ENCODE assay signal across 12 cellular contexts in the genomic region with DNA sequence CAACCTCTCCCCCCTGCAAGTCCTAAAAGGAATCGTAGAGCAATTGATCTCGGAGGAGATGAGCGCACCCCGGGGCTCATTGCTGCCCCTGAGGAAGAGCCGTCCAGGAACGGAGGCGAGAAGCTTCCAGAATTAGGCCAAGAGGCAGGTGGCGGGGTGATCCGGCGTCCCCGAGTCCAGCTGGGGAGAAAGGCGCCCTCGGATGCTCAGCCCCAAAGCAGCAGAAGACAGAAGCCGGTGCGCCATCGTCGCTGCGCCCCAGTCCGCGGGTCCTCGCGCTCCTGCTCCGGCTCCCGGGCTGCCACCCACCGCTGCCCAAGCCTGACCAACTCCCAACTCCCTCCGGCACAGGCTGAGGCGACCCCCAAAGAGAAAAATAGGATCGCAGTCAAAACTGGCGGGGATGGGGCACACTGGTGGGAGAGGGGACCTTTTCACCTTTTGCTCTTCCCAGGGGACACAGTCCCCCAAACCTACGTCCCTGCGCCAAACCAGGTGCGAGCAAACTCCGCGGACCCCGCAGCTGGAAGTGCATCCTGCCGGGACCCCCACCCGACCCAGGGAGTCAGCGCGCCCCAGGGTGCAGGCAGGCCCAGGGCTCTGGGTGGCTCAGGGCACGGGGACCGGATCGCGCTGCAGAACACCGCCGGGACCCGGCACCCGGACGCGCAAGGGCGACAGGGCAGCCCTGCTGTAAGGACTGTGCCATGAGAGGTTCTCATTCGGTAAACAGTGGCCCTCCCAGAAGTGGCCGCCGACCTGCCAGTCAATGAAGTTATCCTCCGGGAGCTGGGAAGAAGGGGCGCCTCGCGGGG. TPM values are rescaled to one million over a fixed set of nuclear protein-coding genes. Genes with fewer than 3 reads are reported as not detected.
A peak's percentile ranks its signal among the peaks of the same experiment; 100 is the strongest.
DNase-seq lines count a peak whose midpoint lies in the region; ATAC-seq, FAIRE-seq and TF ChIP-seq lines count a peak whose summit lies in the region.
"Had no signal": no experiment of that assay in that cellular context is flagged by ENCODE, and none has a peak within 500 bp of the region (broad histone marks: within the 10 kb centered on the region; RNA-seq: fewer than 3 reads in every experiment).

No MANE protein-coding gene starts in this region.

- no peak overlapping the region for H2BK120ac ChIP-seq in H1 (replicated peaks; ENCODE audit: low read depth, low read length)

- ATAC-seq in sciatic nerve = no peak
- no peak for ATAC-seq in GM19324 (IDR thresholded peaks at IDR 0.05; ENCODE audit: low FRiP score, unreplicated experiment)
- ATAC-seq in HG02870 (IDR thresholded peaks at IDR 0.05; ENCODE audit: unreplicated experiment) = no peak

- H3K27me3 Mint-ChIP-seq in type B pancreatic cell = peaks cover 33% of the 10 kb centered on the region

- H3K36me3 Mint-ChIP-seq in type B pancreatic cell = no peaks in the 10 kb centered on the region

- H3K18ac ChIP-seq in H1 (ENCODE audit: extremely low read depth, low read length) = no peak overlapping the region

- no peak for FAIRE-seq in H1 (lab: Jason Lieb, UNC)
- FAIRE-seq: A204.1 had no signal

- H3K14ac ChIP-seq in H1 (ENCODE audit: insufficient read length) = no peak overlapping the region

- no peaks in the 10 kb centered on the region for H3K79me2 ChIP-seq in H1 (ENCODE audit: control insufficient read depth in 1 of 2, insufficient read depth in 2 of 2, low read length in 2 of 2)

- H3K4me3 ChIP-seq in H1 (ENCODE audit: extremely low read depth in 1 of 4, insufficient read depth in 2 of 4, low read depth in 3 of 4, low read length in 4 of 4) = peak overlapping the region; percentile 58 to 63 (median 59)
- peak overlapping the region; percentile 37 for H3K4me3 ChIP-seq in mesodermal cell (ENCODE audit: extremely low read depth, insufficient read depth, low read length, poor library complexity, severe bottlenecking)

- H3K4me1 ChIP-seq in H1 (replicated peaks in 1 of 4; ENCODE audit: control insufficient read depth in 3 of 4, insufficient read depth in 4 of 4, low read length in 3 of 4) (peaks cover 7 to 14% (median 8%) of the 10 kb centered on the region in 4 experiments), mesodermal cell (ENCODE audit: control insufficient read depth, insufficient read depth, low read length, poor library complexity, severe bottlenecking) (peaks cover 22% of the 10 kb centered on the region)
- H3K4me1 ChIP-seq: foreskin keratinocyte had no signal

- H2BK5ac ChIP-seq in H1 (ENCODE audit: low read depth, low read length) = no peak overlapping the region

- H4K5ac ChIP-seq in H1 (ENCODE audit: insufficient read length, low read depth, low read length) = no peak overlapping the region

- H3K4me1 Mint-ChIP-seq in type B pancreatic cell (ENCODE audit: unreplicated experiment) = peaks cover 64% of the 10 kb centered on the region

- 0 out of 4 replicates have a peak, but pooled peaks of 1 of the 2 experiments have one; percentile 0 for TF ChIP-seq RAD21 in H1 (IDR thresholded peaks at IDR 0.05 in 1 of 2, conservative IDR thresholded peaks at IDR 0.05 in 1 of 2; ENCODE audit: low read depth in 2 of 2, low read length in 2 of 2)

- no peak overlapping the region for H3K27ac ChIP-seq in H1 (ENCODE audit: low read depth, low read length)
- no peak overlapping the region for H3K27ac ChIP-seq in mesodermal cell (ENCODE audit: low read depth, low read length, severe bottlenecking)
- H3K27ac ChIP-seq: foreskin keratinocyte had no signal

- TF ChIP-seq EP300 in H1 (IDR thresholded peaks at IDR 0.05; ENCODE audit: borderline replicate concordance in 1 of 2, low read depth in 2 of 2, low read length in 2 of 2) = no peak

- no peak overlapping the region for H2BK15ac ChIP-seq in H1 (ENCODE audit: low read length)

- peaks cover 40 to 74% (median 60%) of the 10 kb centered on the region in 4 experiments for H3K27me3 ChIP-seq in H1 (replicated peaks in 1 of 4; ENCODE audit: control insufficient read depth in 3 of 4, extremely low read depth in 1 of 4, insufficient read depth in 3 of 4, low read length in 3 of 4)

- WGBS in H1 (ENCODE audit: extremely low coverage in 1 of 2, insufficient coverage in 1 of 2, insufficient read length in 1 of 2, insufficient replicate concordance in 2 of 2, low coverage in 1 of 2, low lambda C conversion rate in 2 of 2, missing lambda C conversion rate in 1 of 2), 2 experiments = 2% methylated on average over 55 of the region's 57 CpGs; no CpG with 5 or more reads in 1 of the 2 experiments
- 0 to 2% methylated on average over 34 to 48 of the region's 57 CpGs for WGBS in mesodermal cell (ENCODE audit: insufficient coverage in 2 of 2), 2 experiments

- H3K9me3 ChIP-seq in H1 (ENCODE audit: insufficient read depth in 2 of 2, low read depth in 1 of 2, low read length in 1 of 2) (no peaks in the 10 kb centered on the region), mesodermal cell (ENCODE audit: control insufficient read depth, low read length) (no peaks in the 10 kb centered on the region)

- no peak overlapping the region for H4K8ac ChIP-seq in H1 (ENCODE audit: extremely low read depth, insufficient read depth, low read length)

- TF ChIP-seq POLR2A in H1 (IDR thresholded peaks at IDR 0.05; ENCODE audit: control extremely low read depth in 1 of 2, low read depth in 2 of 2, low read length in 2 of 2) = no peak

- H3K23ac ChIP-seq in H1 (ENCODE audit: insufficient read length) = no peak overlapping the region

- H3K9ac ChIP-seq in H1 (replicated peaks in 1 of 4; ENCODE audit: extremely low read depth in 1 of 4, low read depth in 3 of 4, low read length in 3 of 4) = no peak overlapping the region

- TF ChIP-seq CTCF in H1 (IDR thresholded peaks at IDR 0.05; ENCODE audit: control extremely low read depth in 1 of 3, insufficient read depth in 1 of 3, low read depth in 1 of 3, low read length in 3 of 3) (no peak), type B pancreatic cell (conservative IDR thresholded peaks at IDR 0.05) (no peak)

- no peaks in the 10 kb centered on the region for H4K20me1 ChIP-seq in H1 (replicated peaks in 1 of 2; ENCODE audit: control insufficient read depth in 1 of 2, insufficient read depth in 2 of 2, low read length in 2 of 2)

- H3K4me2 ChIP-seq in H1 (ENCODE audit: insufficient read depth in 1 of 2, low read depth in 2 of 2, low read length in 2 of 2) = peak overlapping the region; percentile 82 to 93

- peaks cover 19% of the 10 kb centered on the region for H3K23me2 ChIP-seq in H1 (ENCODE audit: low read depth, low read length)

- no peak overlapping the region for H4K91ac ChIP-seq in H1 (replicated peaks; ENCODE audit: insufficient read length, low read length)

- no peak overlapping the region for H2BK20ac ChIP-seq in H1 (ENCODE audit: low read length)

- intact Hi-C loops in sciatic nerve (cut with DNase I) = no loop called here

- no peak overlapping the region; the same call in 1 of the 2 replicates for H2BK12ac ChIP-seq in H1 (ENCODE audit: low read depth, low read length)

- H2AFZ ChIP-seq in H1 (ENCODE audit: low read length) = no peak overlapping the region

- peak overlapping the region; percentile 96 for H3K4me3 Mint-ChIP-seq in type B pancreatic cell

- H3K27ac Mint-ChIP-seq in type B pancreatic cell = peak overlapping the region; percentile 98

- CTCF ChIA-PET in H1 (lab: Charles Lee; ENCODE audit: partially characterized antibody) = interaction anchor here (0.6 to 8.2 kb wide), 8 partner anchors 10 to 786 kb away, joined by 3 to 78 read pairs (median 6); no protein-coding TSS in a partner anchor

- H3K56ac ChIP-seq in H1 (replicated peaks; ENCODE audit: insufficient read length, low read depth, low read length) = no peak overlapping the region

- H3K4ac ChIP-seq in H1 (replicated peaks; ENCODE audit: insufficient read length, low read depth, low read length) = no peak overlapping the region

- H3K79me1 ChIP-seq in H1 (ENCODE audit: low read depth, low read length) = no peaks in the 10 kb centered on the region

- POLR2A ChIA-PET in H1 (lab: Charles Lee; ENCODE audit: partially characterized antibody) = interaction anchor here (0.7 to 1.6 kb wide), 2 partner anchors 13 to 149 kb away, joined by 3 to 6 read pairs; no protein-coding TSS in a partner anchor

- H2AK5ac ChIP-seq in H1 (ENCODE audit: low read depth, low read length) = no peak overlapping the region

- H3K36me3 ChIP-seq in H1 (ENCODE audit: control insufficient read depth in 2 of 4, insufficient read depth in 4 of 4, low read length in 3 of 4) (no peaks in the 10 kb centered on the region), mesodermal cell (ENCODE audit: control insufficient read depth, insufficient read depth, low read length) (no peaks in the 10 kb centered on the region)

- DNase-seq in NCI-H146 (lab: John Stamatoyannopoulos, UW) (peak; percentile 24), NCI-H146 treated with DMSO at 0.1 percent for 48 hours (lab: John Stamatoyannopoulos, UW; ENCODE audit: unreplicated experiment) (no peak), H1 (ENCODE audit: low read depth in 1 of 2, low spot score in 2 of 2) (peak in 1 of 2 experiments; percentile 74), type B pancreatic cell (ENCODE audit: extremely low spot score, unreplicated experiment) (peak; percentile 73), sciatic nerve (ENCODE audit: low spot score) (no peak)
- DNase-seq: activated gamma-delta T cell, T-helper 2 cell had no signal

- no peaks in the 10 kb centered on the region for H3K9me3 Mint-ChIP-seq in type B pancreatic cell

TF ChIP-seq in H1, 55 proteins besides CTCF, POLR2A, EP300 and RAD21 (continues in another document):
- peak; percentile 82 for TF ChIP-seq RNF2 (IDR thresholded peaks at IDR 0.05; ENCODE audit: borderline replicate concordance, low read depth, low read length, missing control alignments, poor library complexity, severe bottlenecking)
- no peak for TF ChIP-seq CBX5 (IDR thresholded peaks at IDR 0.05; ENCODE audit: low read depth, low read length)
- no peak for TF ChIP-seq NANOG (IDR thresholded peaks at IDR 0.05; ENCODE audit: insufficient read depth, low read depth, low read length, poor library complexity, severe bottlenecking)

RNA-seq across cellular contexts. Expression of a gene that starts 8.5 kb away (rescaled TPM):
- 0.63 and 1.2 TPM in 2 replicates for total RNA-seq in H1 (2021; fragmentation: NEBNext Ultra II Directional; extraction: Animal tissue kit (Norgen Biotek cat#: 25700))
- 0.17 and 0.30 TPM in 2 replicates for polyA plus RNA-seq in H1 (2011; rRNA removed)
- polyA plus RNA-seq in H1 (2011; cell fraction: cytosol; rRNA removed) = 0.14 TPM
- polyA plus RNA-seq in H1 (2011; cell fraction: nucleus; rRNA removed) = 0.54 TPM
- 0.17 to 0.47 TPM (median 0.33 TPM) in 4 replicates for polyA plus RNA-seq in H1 (2012, experiment 1 of 2)
- not detected for polyA plus RNA-seq in H1 (2012, experiment 2 of 2)
- 0.16 TPM for polyA plus RNA-seq in H1 (2013, experiment 1 of 2)
- 0.09 TPM for polyA plus RNA-seq in H1 (2013, experiment 2 of 2)
- polyA minus RNA-seq in H1 (2011; rRNA and poly(A)+ RNA removed) = 0.24 and 1.2 TPM in 2 replicates
- polyA minus RNA-seq in H1 (2011; cell fraction: cytosol; rRNA and poly(A)+ RNA removed) = not detected
- 1.5 TPM for polyA minus RNA-seq in H1 (2011; cell fraction: nucleus; rRNA and poly(A)+ RNA removed)
- 51.6 TPM for polyA plus RNA-seq in mesodermal cell (2013, experiment 1 of 2)
- 43.1 TPM for polyA plus RNA-seq in mesodermal cell (2013, experiment 2 of 2)
- total RNA-seq in type B pancreatic cell (ENCODE audit: low replicate concordance) (250 and 255 TPM in 2 replicates), sciatic nerve (18.0 TPM)

Comparison
In these comparisons a context has a peak if more than half of its experiments do, and no peak if none do; other contexts are left out.
1. DNase-seq: peak in NCI-H146 (single experiment) and type B pancreatic cell (single experiment); none in NCI-H146 treated with DMSO at 0.1 percent for 48 hours (single experiment) and sciatic nerve (single experiment).
2. RNA of a gene that starts 8.5 kb away (total RNA-seq): 250 to 255 TPM in type B pancreatic cell; 18.0 TPM in sciatic nerve (single experiment) and 0.63 to 1.2 TPM in H1; every median in the first group is over 10 times any median in the second.